ENCODE assay signal across 19 cellular contexts in genomic region chr19:35553385-35554000, GRCh38. TPM values are rescaled to one million over a fixed set of nuclear protein-coding genes. Genes with fewer than 3 reads are reported as not detected.
A peak's percentile ranks its signal among the peaks of the same experiment; 100 is the strongest.
DNase-seq lines count a peak whose midpoint lies in the region; ATAC-seq, FAIRE-seq and TF ChIP-seq lines count a peak whose summit lies in the region.
"Had no signal": no experiment of that assay in that cellular context is flagged by ENCODE, and none has a peak within 500 bp of the region (broad histone marks: within the 10 kb centered on the region; RNA-seq: fewer than 3 reads in every experiment).

No MANE protein-coding gene starts in this region.

- no peak overlapping the region for H2BK20ac ChIP-seq in H9 (ENCODE audit: low read depth, low read length, poor library complexity, severe bottlenecking)
- H2BK20ac ChIP-seq in H1 (ENCODE audit: low read length): no peak overlapping the region

- H3K27ac Mint-ChIP-seq in H9: no peak overlapping the region

- H3K27ac ChIP-seq in H9 (ENCODE audit: insufficient read length, low read depth, low read length) (no peak overlapping the region), adrenal gland (peak overlapping the region in 4 of 5 donors; percentile 26 to 84 (median 59)), H1 (ENCODE audit: low read depth, low read length) (no peak overlapping the region), osteoblast (ENCODE audit: low read depth, low read length) (no peak overlapping the region)
- H3K27ac ChIP-seq: BLaER1 treated with 17β-estradiol and CSF1 and Interleukin-3, amounts not matched to agents 10 nM and 100 nM had no signal

- H4K20me1 ChIP-seq in H9 (ENCODE audit: control insufficient read depth, insufficient read depth, insufficient read length) (no peaks in the 10 kb centered on the region), H1 (replicated peaks in 1 of 2; ENCODE audit: control insufficient read depth in 1 of 2, insufficient read depth in 2 of 2, low read length in 2 of 2) (peaks cover 3 to 8% of the 10 kb centered on the region in 2 experiments), osteoblast (ENCODE audit: insufficient read depth, low read length) (peaks cover 3% of the 10 kb centered on the region)

- H3K79me1 ChIP-seq in H9 (ENCODE audit: insufficient read depth, low read depth, low read length, poor library complexity, severe bottlenecking) (no peaks in the 10 kb centered on the region), H1 (ENCODE audit: low read depth, low read length) (no peaks in the 10 kb centered on the region)

- H2AFZ ChIP-seq in H9 (ENCODE audit: low read length): no peak overlapping the region
- no peak overlapping the region for H2AFZ ChIP-seq in H1 (ENCODE audit: low read length)
- H2AFZ ChIP-seq in osteoblast (ENCODE audit: low read length): no peak overlapping the region

- DNase-seq in H9 (no peak), adrenal gland (peak; percentile 47 to 70 (median 62)), H1 (ENCODE audit: low read depth in 1 of 2, low spot score in 2 of 2) (no peak), osteoblast (ENCODE audit: insufficient read length, low spot score, missing footprints) (peak; percentile 68), DMS 273 (lab: John Stamatoyannopoulos, UW; ENCODE audit: unreplicated experiment) (no peak), middle frontal gyrus (ENCODE audit: extremely low spot score, low spot score) (no peak), NOMO-1 treated with DMSO at 0.1 percent for 48 hours (lab: John Stamatoyannopoulos, UW; ENCODE audit: unreplicated experiment) (no peak)
- DNase-seq: ACHN; CD4-positive, CD25-positive, alpha-beta regulatory T cell; DMS 273 treated with DMSO at 0.1 percent for 48 hours; GOT3 had no signal

- no peak overlapping the region for H3T11ph ChIP-seq in H9 (ENCODE audit: low read length)

- H3K23ac ChIP-seq in H9 (ENCODE audit: insufficient read length, low read depth, low read length) (no peak overlapping the region), H1 (ENCODE audit: insufficient read length) (no peak overlapping the region)

- H3K4me1 ChIP-seq in H9 (ENCODE audit: insufficient read depth, low read length) (no peaks in the 10 kb centered on the region), adrenal gland (replicated peaks in 1 of 2) (peaks cover 13 to 14% of the 10 kb centered on the region in 2 donors), H1 (replicated peaks in 1 of 4; ENCODE audit: control insufficient read depth in 3 of 4, insufficient read depth in 4 of 4, low read length in 3 of 4) (peaks cover 0 to 2% (median under 1%) of the 10 kb centered on the region in 4 experiments; a peak in 2 of 7 replicates), osteoblast (ENCODE audit: insufficient read depth, low read length) (no peaks in the 10 kb centered on the region)

- H4K8ac ChIP-seq in H9 (replicated peaks; ENCODE audit: insufficient read length, low read depth, low read length): no peak overlapping the region
- H4K8ac ChIP-seq in H1 (ENCODE audit: extremely low read depth, insufficient read depth, low read length): no peak overlapping the region

- H3K4ac ChIP-seq in H9 (ENCODE audit: low read depth, low read length): no peak overlapping the region
- H3K4ac ChIP-seq in H1 (replicated peaks; ENCODE audit: insufficient read length, low read depth, low read length): no peak overlapping the region

- no peak overlapping the region for H2BK5ac ChIP-seq in H9 (ENCODE audit: insufficient read length, low read length)
- H2BK5ac ChIP-seq in H1 (ENCODE audit: low read depth, low read length): peak overlapping the region; percentile 44; the same call in 1 of the 2 replicates

- H3K18ac ChIP-seq in H9 (ENCODE audit: insufficient read length, low read depth, low read length) (no peak overlapping the region), H1 (ENCODE audit: extremely low read depth, low read length) (no peak overlapping the region)

- H3K27me3 Mint-ChIP-seq in H9 (ENCODE audit: low read depth): peaks cover 36% of the 10 kb centered on the region
- H3K27me3 Mint-ChIP-seq: CD4-positive, CD25-positive, alpha-beta regulatory T cell had no signal

- H3K27me3 ChIP-seq in H9 (ENCODE audit: insufficient read depth, low read length) (no peaks in the 10 kb centered on the region), adrenal gland (no peaks in the 10 kb centered on the region), H1 (replicated peaks in 1 of 4; ENCODE audit: control insufficient read depth in 3 of 4, extremely low read depth in 1 of 4, insufficient read depth in 3 of 4, low read length in 3 of 4) (peaks cover 0 to 6% (median 0%) of the 10 kb centered on the region in 4 experiments; a peak in 2 of 7 replicates), osteoblast (ENCODE audit: insufficient read depth, low read length) (peaks cover 10% of the 10 kb centered on the region)

- H3K4me2 ChIP-seq in H9 (ENCODE audit: insufficient read depth, insufficient read length, low read length): no peak overlapping the region
- no peak overlapping the region for H3K4me2 ChIP-seq in H1 (ENCODE audit: insufficient read depth in 1 of 2, low read depth in 2 of 2, low read length in 2 of 2)
- H3K4me2 ChIP-seq in osteoblast (ENCODE audit: insufficient read depth, low read length): no peak overlapping the region
- H3K4me2 ChIP-seq: BLaER1 treated with 17β-estradiol and CSF1 and Interleukin-3, amounts not matched to agents 10 nM and 100 nM had no signal

- no CpG with 5 or more reads among the region's 14 CpGs for WGBS in H9 (ENCODE audit: extremely low coverage, insufficient read length, low lambda C conversion rate)
- 42 to 57% (median 52%) methylated on average over 4 to 14 of the region's 14 CpGs for WGBS in adrenal gland, 4 donors
- WGBS in H1 (ENCODE audit: extremely low coverage in 1 of 2, insufficient coverage in 1 of 2, insufficient read length in 1 of 2, insufficient replicate concordance in 2 of 2, low coverage in 1 of 2, low lambda C conversion rate in 2 of 2, missing lambda C conversion rate in 1 of 2), 2 experiments: 71% methylated on average over 14 of the region's 14 CpGs; no CpG with 5 or more reads in 1 of the 2 experiments

- peaks cover 0 to 17% (median 11%) of the 10 kb centered on the region in 3 experiments; a peak in 5 of 7 replicates for H3K36me3 Mint-ChIP-seq in H9 (ENCODE audit: insufficient read depth in 1 of 3, low read depth in 3 of 3)

- no peaks in the 10 kb centered on the region for H3K9me3 Mint-ChIP-seq in H9

- peaks cover 16 to 17% of the 10 kb centered on the region in 2 experiments for H3K4me1 Mint-ChIP-seq in H9

- no peak overlapping the region for H2BK15ac ChIP-seq in H9 (ENCODE audit: low read depth, low read length)
- H2BK15ac ChIP-seq in H1 (ENCODE audit: low read length): 0 out of 2 replicates have a peak overlapping the region, but pooled peaks have one; percentile 72

- H3K56ac ChIP-seq in H9 (ENCODE audit: insufficient read length, low read depth, low read length): no peak overlapping the region
- no peak overlapping the region for H3K56ac ChIP-seq in H1 (replicated peaks; ENCODE audit: insufficient read length, low read depth, low read length)

- TF ChIP-seq EP300 in H1 (IDR thresholded peaks at IDR 0.05; ENCODE audit: borderline replicate concordance in 1 of 2, low read depth in 2 of 2, low read length in 2 of 2): no peak

- TF ChIP-seq POLR2A in adrenal gland (IDR thresholded peaks at IDR 0.05): no peak
- TF ChIP-seq POLR2A in H1 (IDR thresholded peaks at IDR 0.05; ENCODE audit: control extremely low read depth in 1 of 2, low read depth in 2 of 2, low read length in 2 of 2): no peak

- TF ChIP-seq CTCF in H9 (conservative IDR thresholded peaks at IDR 0.05) (no peak), adrenal gland (IDR thresholded peaks at IDR 0.05) (no peak), H1 (IDR thresholded peaks at IDR 0.05; ENCODE audit: control extremely low read depth in 1 of 3, insufficient read depth in 1 of 3, low read depth in 1 of 3, low read length in 3 of 3) (no peak), osteoblast (IDR thresholded peaks at IDR 0.05; ENCODE audit: extremely low read depth, low read depth, low read length) (no peak)

- H3K4me3 Mint-ChIP-seq in H9: peak overlapping the region in 1 of 2 experiments; percentile 6; a peak in 1 of 5 replicates
- H3K4me3 Mint-ChIP-seq: CD4-positive, CD25-positive, alpha-beta regulatory T cell had no signal

- no peak for ATAC-seq in GM18519 (IDR thresholded peaks at IDR 0.05; ENCODE audit: low FRiP score, unreplicated experiment)
- ATAC-seq: GM12878, HCT116 had no signal

- CTCF ChIA-PET in H1 (lab: Charles Lee; ENCODE audit: partially characterized antibody): interaction anchor here (0.6 to 7.7 kb wide), 2 partner anchors 37 to 141 kb away, joined by 3 to 90 read pairs; partner anchors contain the start of gene PMIS2

- H2BK120ac ChIP-seq in H9 (ENCODE audit: low read depth, low read length, poor library complexity, severe bottlenecking): no peak overlapping the region
- H2BK120ac ChIP-seq in H1 (replicated peaks; ENCODE audit: low read depth, low read length): no peak overlapping the region

- FAIRE-seq in H1 (lab: Jason Lieb, UNC): no peak
- FAIRE-seq: GM12878, GM18507 had no signal

- H4K5ac ChIP-seq in H9 (ENCODE audit: insufficient read length, low read depth, low read length) (peak overlapping the region; percentile 39), H1 (ENCODE audit: insufficient read length, low read depth, low read length) (no peak overlapping the region)

- H3K9me3 ChIP-seq in H9 (ENCODE audit: control insufficient read depth, low read depth, low read length) (no peaks in the 10 kb centered on the region), adrenal gland (replicated peaks in 1 of 3) (no peaks in the 10 kb centered on the region), H1 (ENCODE audit: insufficient read depth in 2 of 2, low read depth in 1 of 2, low read length in 1 of 2) (no peaks in the 10 kb centered on the region), osteoblast (ENCODE audit: low read depth, low read length) (no peaks in the 10 kb centered on the region)
- H3K9me3 ChIP-seq: BLaER1 treated with 17β-estradiol and CSF1 and Interleukin-3, amounts not matched to agents 10 nM and 100 nM had no signal

- H3K23me2 ChIP-seq in H9 (ENCODE audit: insufficient read length, low read depth, low read length, poor library complexity, severe bottlenecking): peaks cover 6% of the 10 kb centered on the region
- peaks cover 4% of the 10 kb centered on the region; the same call in 1 of the 2 replicates for H3K23me2 ChIP-seq in H1 (ENCODE audit: low read depth, low read length)

- no peak overlapping the region for H2BK12ac ChIP-seq in H9 (ENCODE audit: insufficient read length, low read depth, low read length)
- H2BK12ac ChIP-seq in H1 (ENCODE audit: low read depth, low read length): peak overlapping the region; percentile 90; the same call in 1 of the 2 replicates

- H3K4me3 ChIP-seq in adrenal gland (no peak overlapping the region), H1 (ENCODE audit: extremely low read depth in 1 of 4, insufficient read depth in 2 of 4, low read depth in 3 of 4, low read length in 4 of 4) (no peak overlapping the region), osteoblast (ENCODE audit: insufficient read depth, low read length) (no peak overlapping the region)
- H3K4me3 ChIP-seq: BLaER1 treated with 17β-estradiol and CSF1 and Interleukin-3, amounts not matched to agents 10 nM and 100 nM; GM12878 had no signal

- no peaks in the 10 kb centered on the region for H3K36me3 ChIP-seq in adrenal gland (replicated peaks in 1 of 2)
- H3K36me3 ChIP-seq in H1 (ENCODE audit: control insufficient read depth in 2 of 4, insufficient read depth in 4 of 4, low read length in 3 of 4): peaks cover 0 to 3% (median 0%) of the 10 kb centered on the region in 4 experiments; a peak in 2 of 8 replicates
- H3K36me3 ChIP-seq in osteoblast (ENCODE audit: insufficient read depth, low read length): no peaks in the 10 kb centered on the region

- no peak overlapping the region for H3K9ac ChIP-seq in H9 (ENCODE audit: extremely low read depth, insufficient read length, low read length)
- H3K9ac ChIP-seq in H1 (replicated peaks in 1 of 4; ENCODE audit: extremely low read depth in 1 of 4, low read depth in 3 of 4, low read length in 3 of 4): no peak overlapping the region
- H3K9ac ChIP-seq: BLaER1 treated with 17β-estradiol and CSF1 and Interleukin-3, amounts not matched to agents 10 nM and 100 nM had no signal

- no peak overlapping the region for H4K91ac ChIP-seq in H9 (ENCODE audit: insufficient read length, low read depth, low read length)
- H4K91ac ChIP-seq in H1 (replicated peaks; ENCODE audit: insufficient read length, low read length): no peak overlapping the region

- POLR2A ChIA-PET in H1 (lab: Charles Lee; ENCODE audit: partially characterized antibody): no interaction called here

- H3K79me2 ChIP-seq in H9 (ENCODE audit: insufficient read depth, low read length) (no peaks in the 10 kb centered on the region), H1 (ENCODE audit: control insufficient read depth in 1 of 2, insufficient read depth in 2 of 2, low read length in 2 of 2) (no peaks in the 10 kb centered on the region), osteoblast (ENCODE audit: insufficient read depth, low read length) (no peaks in the 10 kb centered on the region)

- H2AK5ac ChIP-seq in H9 (ENCODE audit: insufficient read length, low read length) (no peak overlapping the region), H1 (ENCODE audit: low read depth, low read length) (no peak overlapping the region; the same call in 1 of the 2 replicates)

- no peak for TF ChIP-seq RAD21 in H1 (IDR thresholded peaks at IDR 0.05 in 1 of 2, conservative IDR thresholded peaks at IDR 0.05 in 1 of 2; ENCODE audit: low read depth in 2 of 2, low read length in 2 of 2)

- intact Hi-C loops in adrenal gland (cut with DNase I): no loop called here

- H3K14ac ChIP-seq in H9 (ENCODE audit: insufficient read depth, low read length) (no peak overlapping the region), H1 (ENCODE audit: insufficient read length) (no peak overlapping the region)

RNA-seq across cellular contexts. Expression of gene TMEM147, which starts 8.1 kb away (rescaled TPM):
- total RNA-seq in H9 (2021): 125 and 128 TPM in 2 replicates
- total RNA-seq in adrenal gland: 100 to 1,000 TPM; 139 to 261 (median 172) TPM
- 100 to 1,000 TPM in 2 of 3 donors, 10 to 100 TPM in 1; 86.5 to 215 (median 188) TPM for polyA plus RNA-seq in adrenal gland
- 157 and 159 TPM in 2 replicates for total RNA-seq in H1 (2021; fragmentation: NEBNext Ultra II Directional; extraction: Animal tissue kit (Norgen Biotek cat#: 25700))
- polyA plus RNA-seq in H1 (2011; rRNA removed): 372 and 418 TPM in 2 replicates
- 257 TPM for polyA plus RNA-seq in H1 (2011; cell fraction: cytosol; rRNA removed)
- polyA plus RNA-seq in H1 (2011; cell fraction: nucleus; rRNA removed): 316 TPM
- polyA plus RNA-seq in H1 (2012, experiment 1 of 2): 210 to 273 TPM (median 258 TPM) in 4 replicates
- polyA plus RNA-seq in H1 (2012, experiment 2 of 2): 369 TPM
- polyA plus RNA-seq in H1 (2013, experiment 1 of 2): 172 TPM
- polyA plus RNA-seq in H1 (2013, experiment 2 of 2): 215 TPM
- polyA minus RNA-seq in H1 (2011; rRNA and poly(A)+ RNA removed): 274 and 284 TPM in 2 replicates
- 109 TPM for polyA minus RNA-seq in H1 (2011; cell fraction: cytosol; rRNA and poly(A)+ RNA removed)
- polyA minus RNA-seq in H1 (2011; cell fraction: nucleus; rRNA and poly(A)+ RNA removed): 72.1 TPM
- total RNA-seq in osteoblast: 93.1 and 98.8 TPM in 2 replicates

RNA-seq across cellular contexts. Expression of gene ATP4A, which starts 10.0 kb away (rescaled TPM):
- total RNA-seq in H9 (2021) (0.24 and 0.88 TPM in 2 replicates), adrenal gland (10 to 100 TPM in 3 of 8 donors, 1 to 10 TPM in 5; 2.2 to 60.4 (median 7.6) TPM), osteoblast (not detected in 2 replicates)
- polyA plus RNA-seq in adrenal gland (10 to 100 TPM in 1 of 3 donors, 1 to 10 TPM in 2; 6.5 to 63.5 (median 7.6) TPM), H1 (2011; rRNA removed) (1.2 and 1.4 TPM in 2 replicates)
- total RNA-seq in H1 (2021; fragmentation: NEBNext Ultra II Directional; extraction: Animal tissue kit (Norgen Biotek cat#: 25700)): 0.31 and 0.50 TPM in 2 replicates
- 0.90 TPM for polyA plus RNA-seq in H1 (2011; cell fraction: cytosol; rRNA removed)
- polyA plus RNA-seq in H1 (2011; cell fraction: nucleus; rRNA removed): 1.8 TPM
- polyA plus RNA-seq in H1 (2012, experiment 1 of 2): 0.52 to 0.69 TPM (median 0.65 TPM) in 4 replicates
- 0.45 TPM for polyA plus RNA-seq in H1 (2012, experiment 2 of 2)
- polyA plus RNA-seq in H1 (2013, experiment 1 of 2): 0.43 TPM
- polyA plus RNA-seq in H1 (2013, experiment 2 of 2): 0.52 TPM
- polyA minus RNA-seq in H1 (2011; rRNA and poly(A)+ RNA removed): 0.06 and 0.71 TPM in 2 replicates
- not detected for polyA minus RNA-seq in H1 (2011; cell fraction: cytosol; rRNA and poly(A)+ RNA removed)
- polyA minus RNA-seq in H1 (2011; cell fraction: nucleus; rRNA and poly(A)+ RNA removed): 0.90 TPM
- total RNA-seq: A172; CD4-positive, CD25-positive, alpha-beta regulatory T cell; Daoy; HT1080 had no signal
- polyA plus RNA-seq: CD4-positive, CD25-positive, alpha-beta regulatory T cell had no signal

RNA-seq across cellular contexts. Expression of gene GAPDHS, which starts 20.2 kb away (rescaled TPM):
- total RNA-seq in H9 (2021) (not detected in 2 replicates), adrenal gland (not detected), osteoblast (not detected in 2 replicates)
- polyA plus RNA-seq in adrenal gland (not detected), H1 (2011; rRNA removed) (0.26 and 0.47 TPM in 2 replicates)
- total RNA-seq in H1 (2021; fragmentation: NEBNext Ultra II Directional; extraction: Animal tissue kit (Norgen Biotek cat#: 25700)): not detected in 2 replicates
- polyA plus RNA-seq in H1 (2011; cell fraction: cytosol; rRNA removed): 0.44 TPM
- polyA plus RNA-seq in H1 (2011; cell fraction: nucleus; rRNA removed): 0.44 TPM
- 0.12 to 0.39 TPM (median 0.20 TPM) in 3 of 4 replicates, not detected in the other for polyA plus RNA-seq in H1 (2012, experiment 1 of 2)
- polyA plus RNA-seq in H1 (2012, experiment 2 of 2): 0.14 TPM
- polyA plus RNA-seq in H1 (2013, experiment 1 of 2): 0.06 TPM
- not detected for polyA plus RNA-seq in H1 (2013, experiment 2 of 2)
- 0.15 TPM in 1 of 2 replicates, not detected in the other for polyA minus RNA-seq in H1 (2011; rRNA and poly(A)+ RNA removed)
- not detected for polyA minus RNA-seq in H1 (2011; cell fraction: cytosol; rRNA and poly(A)+ RNA removed)
- polyA minus RNA-seq in H1 (2011; cell fraction: nucleus; rRNA and poly(A)+ RNA removed): not detected
- total RNA-seq: A172; CD4-positive, CD25-positive, alpha-beta regulatory T cell; Daoy; GM12878; HT1080 had no signal
- polyA plus RNA-seq: CD4-positive, CD25-positive, alpha-beta regulatory T cell had no signal

RNA-seq across cellular contexts. Expression of gene SBSN, which starts 25.4 kb away (rescaled TPM):
- total RNA-seq in H9 (2021) (0.15 and 0.24 TPM in 2 replicates), adrenal gland (not detected), osteoblast (4.7 and 12.1 TPM in 2 replicates)
- polyA plus RNA-seq in adrenal gland (under 1 TPM in 1 of 3 donors, not detected in 2; 0.77 TPM), H1 (2011; rRNA removed) (not detected in 2 replicates)
- total RNA-seq in H1 (2021; fragmentation: NEBNext Ultra II Directional; extraction: Animal tissue kit (Norgen Biotek cat#: 25700)): not detected in 2 replicates
- polyA plus RNA-seq in H1 (2011; cell fraction: cytosol; rRNA removed): not detected
- not detected for polyA plus RNA-seq in H1 (2011; cell fraction: nucleus; rRNA removed)
- polyA plus RNA-seq in H1 (2012, experiment 1 of 2): 0.28 TPM in 1 of 4 replicates, not detected in the others
- 0.16 TPM for polyA plus RNA-seq in H1 (2012, experiment 2 of 2)
- not detected for polyA plus RNA-seq in H1 (2013, experiment 1 of 2)
- polyA plus RNA-seq in H1 (2013, experiment 2 of 2): not detected
- not detected in 2 replicates for polyA minus RNA-seq in H1 (2011; rRNA and poly(A)+ RNA removed)
- polyA minus RNA-seq in H1 (2011; cell fraction: cytosol; rRNA and poly(A)+ RNA removed): not detected
- not detected for polyA minus RNA-seq in H1 (2011; cell fraction: nucleus; rRNA and poly(A)+ RNA removed)
- total RNA-seq: A172; CD4-positive, CD25-positive, alpha-beta regulatory T cell; GM12878 had no signal
- polyA plus RNA-seq: CD4-positive, CD25-positive, alpha-beta regulatory T cell had no signal

RNA-seq across cellular contexts. Expression of gene PMIS2, which starts 32.5 kb away (rescaled TPM):
- not detected in 2 replicates for total RNA-seq in H9 (2021)
- total RNA-seq in adrenal gland: under 1 TPM in 2 of 8 donors, not detected in 6; 0.61 to 0.81 TPM
- polyA plus RNA-seq in adrenal gland: not detected
- not detected in 2 replicates for total RNA-seq in H1 (2021; fragmentation: NEBNext Ultra II Directional; extraction: Animal tissue kit (Norgen Biotek cat#: 25700))
- 0.25 TPM in 1 of 2 replicates, not detected in the other for polyA plus RNA-seq in H1 (2011; rRNA removed)
- polyA plus RNA-seq in H1 (2011; cell fraction: cytosol; rRNA removed): not detected
- not detected for polyA plus RNA-seq in H1 (2011; cell fraction: nucleus; rRNA removed)
- not detected in 4 replicates for polyA plus RNA-seq in H1 (2012, experiment 1 of 2)
- not detected for polyA plus RNA-seq in H1 (2012, experiment 2 of 2)
- not detected for polyA plus RNA-seq in H1 (2013, experiment 1 of 2)
- polyA plus RNA-seq in H1 (2013, experiment 2 of 2): not detected
- polyA minus RNA-seq in H1 (2011; rRNA and poly(A)+ RNA removed): not detected in 2 replicates
- polyA minus RNA-seq in H1 (2011; cell fraction: cytosol; rRNA and poly(A)+ RNA removed): not detected
- polyA minus RNA-seq in H1 (2011; cell fraction: nucleus; rRNA and poly(A)+ RNA removed): not detected
- not detected in 2 replicates for total RNA-seq in osteoblast
- total RNA-seq: A172; CD4-positive, CD25-positive, alpha-beta regulatory T cell; Daoy; GM12878; HT1080 had no signal
- polyA plus RNA-seq: CD4-positive, CD25-positive, alpha-beta regulatory T cell; GM12878 had no signal

Comparison
In these comparisons a context has a peak if more than half of its experiments do, and no peak if none do; other contexts are left out.
1. DNase-seq: peak in adrenal gland (7 of 7) and osteoblast (single experiment); none in H9 (single experiment), H1 (0 of 2), DMS 273 (single experiment), middle frontal gyrus (single experiment) and NOMO-1 treated with DMSO at 0.1 percent for 48 hours (single experiment).
2. H3K27ac ChIP-seq: peak in adrenal gland (4 of 5); none in H9 (single experiment), H1 (single experiment) and osteoblast (single experiment).